In genomic region chr13:40328091-40328490, GRCh38 we compare ENCODE assay signal across 22 cellular contexts.
DNase-seq lines count a peak whose midpoint lies in the region; ATAC-seq, FAIRE-seq and TF ChIP-seq lines count a peak whose summit lies in the region.
"Had no signal": no experiment of that assay in that cellular context is flagged by ENCODE, and none has a peak within 500 bp of the region (broad histone marks: within the 10 kb centered on the region; RNA-seq: fewer than 3 reads in every experiment).

No MANE protein-coding gene starts in this region.

- H3K4me1 ChIP-seq in HepG2 (ENCODE audit: insufficient read depth, low read length) (peaks cover 40% of the 10 kb centered on the region), right lobe of liver (no peaks in the 10 kb centered on the region), IMR-90 (ENCODE audit: control insufficient read depth, insufficient read depth, low read length) (no peaks in the 10 kb centered on the region), K562 (replicated peaks in 1 of 2; ENCODE audit: control insufficient read depth in 2 of 2, insufficient read depth in 2 of 2, low read length in 2 of 2) (no peaks in the 10 kb centered on the region)
- H3K4me1 ChIP-seq: BE2C had no signal

- H3K27me3 ChIP-seq in HepG2 (ENCODE audit: control insufficient read depth in 1 of 2, insufficient read depth in 2 of 2, low read length in 2 of 2) (no peaks in the 10 kb centered on the region), right lobe of liver (no peaks in the 10 kb centered on the region), IMR-90 (ENCODE audit: control insufficient read depth, insufficient read depth, low read length) (no peaks in the 10 kb centered on the region), K562 (ENCODE audit: control insufficient read depth in 2 of 2, insufficient read depth in 2 of 2, low read length in 2 of 2) (no peaks in the 10 kb centered on the region)
- H3K27me3 ChIP-seq: BE2C had no signal

- dilution Hi-C loops in IMR-90 (cut with HindIII; ENCODE audit: low sequenced_read_pairs, unreplicated experiment) = no loop called here

- no peak overlapping the region for H3K4me3 Mint-ChIP-seq in natural killer cell treated with Interleukin-12 subunit alpha and Interleukin-12 subunit beta and Interleukin-15 and Interleukin-18, amount 100 ng/mL, for 72 hours
- H3K4me3 Mint-ChIP-seq: CD14-positive monocyte; CD4-positive, alpha-beta memory T cell; GM23338; HFFc6 had no signal

- H2AFZ ChIP-seq in HepG2 (ENCODE audit: low read length) (no peak overlapping the region), IMR-90 (replicated peaks; ENCODE audit: low read length, poor library complexity) (no peak overlapping the region), K562 (ENCODE audit: low read depth, low read length) (no peak overlapping the region)
- H2AFZ ChIP-seq: GM23338 had no signal

- no peak overlapping the region for H2AK5ac ChIP-seq in IMR-90 (ENCODE audit: low read depth, low read length)

- H4K91ac ChIP-seq in IMR-90 (ENCODE audit: insufficient read depth, low read depth, low read length) = no peak overlapping the region

- H3K79me2 ChIP-seq in HepG2 (ENCODE audit: insufficient read depth, low read length) (no peaks in the 10 kb centered on the region), K562 (ENCODE audit: control insufficient read depth, insufficient read depth, low read length) (no peaks in the 10 kb centered on the region)

- H2AK9ac ChIP-seq in IMR-90 (replicated peaks; ENCODE audit: low read depth, low read length, poor library complexity) = no peak overlapping the region

- no peak overlapping the region for H3K56ac ChIP-seq in IMR-90 (ENCODE audit: extremely low read depth, insufficient read depth, low read length)

- H3K27ac ChIP-seq in HepG2 (ENCODE audit: extremely low read length, insufficient read depth, low read length) (no peak overlapping the region), right lobe of liver (no peak overlapping the region), IMR-90 (ENCODE audit: insufficient read depth, low read length) (no peak overlapping the region), K562 (ENCODE audit: extremely low read depth, low read depth, low read length) (no peak overlapping the region)
- H3K27ac ChIP-seq: KMS-11 had no signal

- TF ChIP-seq EP300 in HepG2 (IDR thresholded peaks at IDR 0.05; ENCODE audit: low read depth in 2 of 2, low read length in 2 of 2) (no peak), HepG2 (CRISPR knock-in tag; IDR thresholded peaks at IDR 0.05; ENCODE audit: borderline replicate concordance) (no peak), K562 (IDR thresholded peaks at IDR 0.05; ENCODE audit: low read length) (no peak)

- H3K27ac Mint-ChIP-seq in natural killer cell treated with Interleukin-12 subunit alpha and Interleukin-12 subunit beta and Interleukin-15 and Interleukin-18, amount 100 ng/mL, for 72 hours = no peak overlapping the region
- H3K27ac Mint-ChIP-seq: CD14-positive monocyte; CD4-positive, alpha-beta memory T cell; GM23338; HFFc6 had no signal

- H3K9me3 Mint-ChIP-seq in natural killer cell treated with Interleukin-12 subunit alpha and Interleukin-12 subunit beta and Interleukin-15 and Interleukin-18, amount 100 ng/mL, for 72 hours = peaks cover 2% of the 10 kb centered on the region

- no peak overlapping the region for H3K9ac ChIP-seq in HepG2 (ENCODE audit: insufficient read depth, low read depth, low read length)
- no peak overlapping the region for H3K9ac ChIP-seq in IMR-90 (ENCODE audit: low read depth, low read length)
- H3K9ac ChIP-seq in K562 (ENCODE audit: insufficient read depth in 1 of 2, low read depth in 2 of 2, low read length in 2 of 2) = no peak overlapping the region
- H3K9ac ChIP-seq: KMS-11 had no signal

- no peak overlapping the region for H2BK5ac ChIP-seq in IMR-90 (ENCODE audit: low read depth, low read length, poor library complexity, severe bottlenecking)

- H2BK15ac ChIP-seq in IMR-90 (ENCODE audit: low read depth, low read length) = no peak overlapping the region

- H4K8ac ChIP-seq in IMR-90 (ENCODE audit: low read depth in 2 of 2, low read length in 2 of 2) = no peak overlapping the region

- no peak for DNase-seq in HepG2 (ENCODE audit: low spot score)
- no peak for DNase-seq in right lobe of liver
- DNase-seq in IMR-90 = no peak
- no peak for DNase-seq in K562 (ENCODE audit: extremely low read depth in 1 of 4, low spot score in 3 of 4)
- DNase-seq in natural killer cell treated with Interleukin-12 subunit alpha and Interleukin-12 subunit beta and Interleukin-15 and Interleukin-18, amount 100 ng/mL, for 72 hours (ENCODE audit: low spot score) = no peak
- no peak for DNase-seq in C1 segment of cervical spinal cord (lab: John Stamatoyannopoulos, UW)
- DNase-seq: ACHN; BE2C; CD4-positive, alpha-beta memory T cell; DMS 273 treated with DMSO at 0.1 percent for 48 hours; DMS79; GDM1; HFFc6 had no signal

- TF ChIP-seq CTCF in HepG2 (CRISPR knock-in tag; IDR thresholded peaks at IDR 0.05) (no peak), right lobe of liver (IDR thresholded peaks at IDR 0.05) (no peak), IMR-90 (conservative IDR thresholded peaks at IDR 0.05; ENCODE audit: low read depth, low read length) (no peak), K562 (IDR thresholded peaks at IDR 0.05 in 2 of 3, conservative IDR thresholded peaks at IDR 0.05 in 1 of 3; ENCODE audit: insufficient read depth in 2 of 3, low read depth in 1 of 3, low read length in 3 of 3) (no peak)

- H3K9me1 ChIP-seq in IMR-90 (ENCODE audit: insufficient read depth, low read length) (no peaks in the 10 kb centered on the region), K562 (ENCODE audit: control insufficient read depth, insufficient read depth, low read length) (no peaks in the 10 kb centered on the region)

- POLR2A ChIA-PET in HepG2 (lab: Yijun Ruan, JAX) (no interaction called here), IMR-90 (lab: Charles Lee; ENCODE audit: unreplicated experiment) (no interaction called here), K562 (lab: Yijun Ruan, JAX) (no interaction called here)

- no peak overlapping the region for H3K23ac ChIP-seq in IMR-90 (ENCODE audit: low read depth, low read length)

- in situ Hi-C loops in HepG2 (cut with HindIII; ENCODE audit: extremely low pct_ligation_motif_present, low pct_unique_long_range_greater_than_20kb) (no loop called here), IMR-90 (cut with MboI; ENCODE audit: low sequenced_read_pairs) (no loop called here), K562 (cut with MboI) (no loop called here)

- peaks cover 9 to 18% of the 10 kb centered on the region in 2 donors for H3K27me3 Mint-ChIP-seq in natural killer cell treated with Interleukin-12 subunit alpha and Interleukin-12 subunit beta and Interleukin-15 and Interleukin-18, amount 100 ng/mL, for 72 hours
- H3K27me3 Mint-ChIP-seq: CD4-positive, alpha-beta memory T cell had no signal

- H3K4ac ChIP-seq in IMR-90 (ENCODE audit: low read depth, low read length) = no peak overlapping the region

- CTCF ChIA-PET in HepG2 (lab: Yijun Ruan, JAX; ENCODE audit: low intra/inter-chr PET ratio, low total read pairs) (no interaction called here), IMR-90 (lab: Yijun Ruan, JAX) (no interaction called here), K562 (lab: Yijun Ruan, JAX; ENCODE audit: low intra/inter-chr PET ratio) (no interaction called here)

- H3K9me3 ChIP-seq in HepG2 (ENCODE audit: low read length) = no peaks in the 10 kb centered on the region
- no peaks in the 10 kb centered on the region for H3K9me3 ChIP-seq in right lobe of liver
- peaks cover 3% of the 10 kb centered on the region; the same call in 1 of the 2 replicates for H3K9me3 ChIP-seq in IMR-90 (ENCODE audit: control insufficient read depth, insufficient read depth, low read length)
- no peaks in the 10 kb centered on the region for H3K9me3 ChIP-seq in K562 (replicated peaks; ENCODE audit: control insufficient read depth, insufficient read depth, low read depth, low read length)
- H3K9me3 ChIP-seq: BE2C had no signal

- no peak for TF ChIP-seq RAD21 in HepG2 (CRISPR knock-in tag; IDR thresholded peaks at IDR 0.05)
- no peak for TF ChIP-seq RAD21 in IMR-90 (IDR thresholded peaks at IDR 0.05; ENCODE audit: low read length)
- TF ChIP-seq RAD21 in K562 (CRISPR knock-in tag; conservative IDR thresholded peaks at IDR 0.05 in 1 of 2, IDR thresholded peaks at IDR 0.05 in 1 of 2) = no peak

- no peaks in the 10 kb centered on the region for H3K36me3 ChIP-seq in HepG2 (replicated peaks in 1 of 2; ENCODE audit: control insufficient read depth in 1 of 2, insufficient read depth in 2 of 2, low read length in 2 of 2)
- H3K36me3 ChIP-seq in right lobe of liver = peaks cover 0 to 9% (median 0%) of the 10 kb centered on the region in 4 donors
- H3K36me3 ChIP-seq in IMR-90 (ENCODE audit: control insufficient read depth, insufficient read depth, low read length) = no peaks in the 10 kb centered on the region
- no peaks in the 10 kb centered on the region for H3K36me3 ChIP-seq in K562 (ENCODE audit: control insufficient read depth, insufficient read depth, low read length)
- H3K36me3 ChIP-seq: BE2C had no signal

- peaks cover 4% of the 10 kb centered on the region for H3K36me3 Mint-ChIP-seq in natural killer cell treated with Interleukin-12 subunit alpha and Interleukin-12 subunit beta and Interleukin-15 and Interleukin-18, amount 100 ng/mL, for 72 hours
- H3K36me3 Mint-ChIP-seq: CD14-positive monocyte had no signal

- intact Hi-C loops in HepG2 (cut with micrococcal nuclease; ENCODE audit: unreplicated experiment) = no loop called here
- intact Hi-C loops in right lobe of liver (cut with DNase I) = loop anchor here in 1 of 2 donors (10.0 kb wide), 1 partner anchor 73 kb away; no protein-coding TSS in a partner anchor
- intact Hi-C loops in IMR-90 (cut with micrococcal nuclease) = no loop called here
- intact Hi-C loops in K562 (cut with micrococcal nuclease) = no loop called here

- H3K4me3 ChIP-seq in HepG2 (replicated peaks in 1 of 3; ENCODE audit: insufficient read depth in 1 of 3, low read depth in 2 of 3, low read length in 3 of 3) (no peak overlapping the region), right lobe of liver (no peak overlapping the region), IMR-90 (ENCODE audit: insufficient read depth, low read depth, low read length) (no peak overlapping the region), K562 (no peak overlapping the region)
- H3K4me3 ChIP-seq: GM23338 had no signal

- FAIRE-seq in HepG2 (lab: Jason Lieb, UNC) = no peak
- no peak for FAIRE-seq in K562 (lab: Jason Lieb, UNC)
- FAIRE-seq: GM12892, GM18507, H54, HTR-8/SVneo had no signal

- no peak overlapping the region for H2BK120ac ChIP-seq in IMR-90 (ENCODE audit: low read depth, low read length)

- no peak overlapping the region for H3K4me2 ChIP-seq in HepG2 (ENCODE audit: low read depth, low read length)
- no peak overlapping the region for H3K4me2 ChIP-seq in IMR-90 (ENCODE audit: low read depth, low read length)
- H3K4me2 ChIP-seq in K562 (ENCODE audit: insufficient read depth, low read length) = no peak overlapping the region
- H3K4me2 ChIP-seq: GM23338, KMS-11 had no signal

- BruUV-seq in HepG2 (replicated peaks; lab: Mats Ljungman, UMichigan) (no TSS peak), IMR-90 (replicated peaks; lab: Mats Ljungman, UMichigan) (no TSS peak), K562 (replicated peaks; lab: Mats Ljungman, UMichigan) (no TSS peak)

- no peak overlapping the region for H4K5ac ChIP-seq in IMR-90 (ENCODE audit: low read depth, low read length)

- no peaks in the 10 kb centered on the region for H3K79me1 ChIP-seq in IMR-90 (ENCODE audit: low read depth in 1 of 2, low read length in 2 of 2)

- no peak overlapping the region for H2BK20ac ChIP-seq in IMR-90 (ENCODE audit: low read depth, low read length)

- H4K20me1 ChIP-seq in HepG2 (ENCODE audit: insufficient read depth, low read length) (no peaks in the 10 kb centered on the region), IMR-90 (ENCODE audit: insufficient read depth, low read length) (no peaks in the 10 kb centered on the region), K562 (replicated peaks; ENCODE audit: control insufficient read depth, insufficient read depth, low read length) (no peaks in the 10 kb centered on the region)

- H3K4me1 Mint-ChIP-seq in natural killer cell treated with Interleukin-12 subunit alpha and Interleukin-12 subunit beta and Interleukin-15 and Interleukin-18, amount 100 ng/mL, for 72 hours (ENCODE audit: low read depth in 2 of 2) = no peaks in the 10 kb centered on the region
- H3K4me1 Mint-ChIP-seq: GM23338 had no signal

- no peak overlapping the region for H3K18ac ChIP-seq in IMR-90 (ENCODE audit: low read depth, low read length)

- ATAC-seq in HepG2 (no peak), right lobe of liver (no peak), IMR-90 (ENCODE audit: low read depth) (no peak), K562 (no peak), HG03045 (IDR thresholded peaks at IDR 0.05; ENCODE audit: unreplicated experiment) (no peak)
- no peak for ATAC-seq in natural killer cell treated with Interleukin-12 subunit alpha and Interleukin-12 subunit beta and Interleukin-15 and Interleukin-18, amount 100 ng/mL, for 72 hours
- ATAC-seq: GM23338, HCT116 had no signal

- TF ChIP-seq POLR2A in HepG2 (IDR thresholded peaks at IDR 0.05; ENCODE audit: insufficient read depth in 1 of 2, low read depth in 2 of 2, low read length in 2 of 2) (no peak), right lobe of liver (IDR thresholded peaks at IDR 0.05) (no peak), IMR-90 (IDR thresholded peaks at IDR 0.05; ENCODE audit: low read depth, low read length) (no peak), K562 (conservative IDR thresholded peaks at IDR 0.05) (no peak)

- no peak overlapping the region for H3K14ac ChIP-seq in IMR-90 (replicated peaks; ENCODE audit: low read depth, low read length)

Comparison
In these comparisons a context has a peak if more than half of its experiments do, and no peak if none do; other contexts are left out.
1. Of the 241 proteins assayed by ChIP-seq in both HepG2 and K562: peak only in HepG2: MAFF and MAFK; only in K562: MAFG; in both: none; in neither: 238.